In the genomic region with DNA sequence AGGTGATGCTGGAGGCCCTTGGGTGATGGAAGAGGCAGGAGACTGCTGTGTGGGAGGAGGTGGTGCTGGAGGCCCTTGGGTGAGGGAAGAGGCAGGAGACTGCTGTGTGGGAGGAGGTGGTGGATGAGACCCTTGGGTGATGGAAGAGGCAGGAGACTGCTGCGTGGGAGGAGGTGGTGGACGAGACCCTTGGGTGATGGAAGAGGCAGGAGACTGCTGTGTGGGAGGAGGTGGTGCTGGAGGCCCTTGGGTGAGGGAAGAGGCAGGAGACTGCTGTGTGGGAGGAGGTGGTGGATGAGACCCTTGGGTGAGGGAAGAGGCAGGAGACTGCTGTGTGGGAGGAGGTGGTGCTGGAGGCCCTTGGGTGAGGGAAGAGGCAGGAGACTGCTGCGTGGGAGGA, we compare ENCODE assay signal across 8 cellular contexts.
DNase-seq lines count a peak whose midpoint lies in the region; ATAC-seq and TF ChIP-seq lines count a peak whose summit lies in the region.
"Not testable (repeated sequence)": the region's sequence is repeated elsewhere in the genome, so short reads cannot be mapped to it uniquely, and the experiment has no call there.

No MANE protein-coding gene starts in this region.

- not testable (repeated sequence) for TF ChIP-seq CTCF in CD14-positive monocyte (IDR thresholded peaks at IDR 0.05); lower lobe of right lung (IDR thresholded peaks at IDR 0.05)

- not testable (repeated sequence) for H3K27ac ChIP-seq in lower lobe of right lung
- H3K27ac ChIP-seq in rectal smooth muscle tissue (ENCODE audit: low read depth, low read length), result peak overlapping the region; percentile 96
- peak overlapping the region; percentile 93 for H3K27ac ChIP-seq in stomach smooth muscle (ENCODE audit: low read length)

- peaks cover 12 to 13% of the 10 kb centered on the region in 2 donors for H3K36me3 Mint-ChIP-seq in CD14-positive monocyte
- not testable (repeated sequence) for H3K36me3 Mint-ChIP-seq in activated CD8-positive, alpha-beta T cell treated with anti-CD3 and anti-CD28 coated beads, Interleukin-2, amount 10 ng/mL, durations not matched to agents 7 days and 5 days (ENCODE audit: low read depth); effector memory CD8-positive, alpha-beta T cell (ENCODE audit: insufficient read depth)

- H3K9ac ChIP-seq in rectal smooth muscle tissue (ENCODE audit: low read length); stomach smooth muscle (ENCODE audit: low read length in 2 of 2): not testable (repeated sequence)

- H3K4me3 Mint-ChIP-seq in CD14-positive monocyte; activated CD8-positive, alpha-beta T cell treated with anti-CD3 and anti-CD28 coated beads, Interleukin-2, amount 10 ng/mL, durations not matched to agents 7 days and 5 days; effector memory CD8-positive, alpha-beta T cell: not testable (repeated sequence)

- not testable (repeated sequence) for H3K9me3 Mint-ChIP-seq in CD14-positive monocyte; activated CD8-positive, alpha-beta T cell treated with anti-CD3 and anti-CD28 coated beads, Interleukin-2, amount 10 ng/mL, durations not matched to agents 7 days and 5 days (ENCODE audit: insufficient read depth); effector memory CD8-positive, alpha-beta T cell

- H3K4me1 Mint-ChIP-seq in CD14-positive monocyte, result peaks cover 48% of the 10 kb centered on the region
- H3K4me1 Mint-ChIP-seq in activated CD8-positive, alpha-beta T cell treated with anti-CD3 and anti-CD28 coated beads, Interleukin-2, amount 10 ng/mL, durations not matched to agents 7 days and 5 days (ENCODE audit: low read depth), result peaks cover 41% of the 10 kb centered on the region
- H3K4me1 Mint-ChIP-seq in effector memory CD8-positive, alpha-beta T cell (ENCODE audit: low read depth in 2 of 2), result peaks cover 15 to 49% of the 10 kb centered on the region in 2 donors

- not testable (repeated sequence) for H3K4me3 ChIP-seq in lower lobe of right lung; rectal smooth muscle tissue (ENCODE audit: low read length); stomach smooth muscle (ENCODE audit: low read length in 2 of 2)

- ATAC-seq in activated CD8-positive, alpha-beta T cell treated with anti-CD3 and anti-CD28 coated beads, Interleukin-2, amount 10 ng/mL, durations not matched to agents 7 days and 5 days; effector memory CD8-positive, alpha-beta T cell (replicated peaks); lower lobe of right lung: not testable (repeated sequence)

- intact Hi-C loops in CD14-positive monocyte (cut with micrococcal nuclease); lower lobe of right lung (cut with DNase I): not testable (repeated sequence)

- H3K4me1 ChIP-seq in lower lobe of right lung (peaks cover 29% of the 10 kb centered on the region), rectal smooth muscle tissue (ENCODE audit: control insufficient read depth, insufficient read depth, low read length) (peaks cover 26% of the 10 kb centered on the region), stomach smooth muscle (ENCODE audit: control insufficient read depth, insufficient read depth, low read length) (peaks cover 27% of the 10 kb centered on the region)

- H3K27me3 ChIP-seq in lower lobe of right lung (ENCODE audit: low read depth); rectal smooth muscle tissue (ENCODE audit: control insufficient read depth, insufficient read depth, low read length); stomach smooth muscle (ENCODE audit: control insufficient read depth in 1 of 2, insufficient read depth in 2 of 2, low read length in 2 of 2): not testable (repeated sequence)

- not testable (repeated sequence) for H3K9me3 ChIP-seq in lower lobe of right lung; stomach smooth muscle (ENCODE audit: control insufficient read depth in 2 of 2, low read length in 2 of 2)

- POLR2A ChIA-PET in activated CD8-positive, alpha-beta T cell treated with anti-CD3 and anti-CD28 coated beads, Interleukin-2, amount 10 ng/mL, durations not matched to agents 7 days and 5 days (lab: Charles Lee), result not testable (repeated sequence)

- H3K36me3 ChIP-seq in lower lobe of right lung; rectal smooth muscle tissue (ENCODE audit: control insufficient read depth, insufficient read depth, low read length); stomach smooth muscle (ENCODE audit: control insufficient read depth in 2 of 2, insufficient read depth in 2 of 2, low read length in 2 of 2): not testable (repeated sequence)

- CTCF ChIA-PET in activated CD8-positive, alpha-beta T cell treated with anti-CD3 and anti-CD28 coated beads, Interleukin-2, amount 10 ng/mL, durations not matched to agents 7 days and 5 days (lab: Charles Lee), result not testable (repeated sequence)

- not testable (repeated sequence) for H3K27ac Mint-ChIP-seq in CD14-positive monocyte
- peak overlapping the region; percentile 39 for H3K27ac Mint-ChIP-seq in activated CD8-positive, alpha-beta T cell treated with anti-CD3 and anti-CD28 coated beads, Interleukin-2, amount 10 ng/mL, durations not matched to agents 7 days and 5 days
- peak overlapping the region; percentile 77 to 81 for H3K27ac Mint-ChIP-seq in effector memory CD8-positive, alpha-beta T cell

- peak; percentile 24 for DNase-seq in CD14-positive monocyte (ENCODE audit: low spot score)
- DNase-seq in OCI-M1 (lab: John Stamatoyannopoulos, UW), result peak; percentile 34
- DNase-seq in activated CD8-positive, alpha-beta T cell treated with anti-CD3 and anti-CD28 coated beads, Interleukin-2, amount 10 ng/mL, durations not matched to agents 7 days and 5 days; effector memory CD8-positive, alpha-beta T cell: not testable (repeated sequence)
- DNase-seq in activated naive CD4-positive, alpha-beta T cell treated with anti-CD3 and anti-CD28 coated beads, Interleukin-2, amount 50 U/mL, for 16 hours, result peak; percentile 7
- peak; percentile 10 for DNase-seq in lower lobe of right lung

- H3K27me3 Mint-ChIP-seq in CD14-positive monocyte (ENCODE audit: low read depth in 3 of 3), result peaks cover 16 to 27% (median 19%) of the 10 kb centered on the region in 3 donors
- H3K27me3 Mint-ChIP-seq in activated CD8-positive, alpha-beta T cell treated with anti-CD3 and anti-CD28 coated beads, Interleukin-2, amount 10 ng/mL, durations not matched to agents 7 days and 5 days (ENCODE audit: low read depth); effector memory CD8-positive, alpha-beta T cell: not testable (repeated sequence)
